ENCODE assay signal across 8 cellular contexts in the genomic region with DNA sequence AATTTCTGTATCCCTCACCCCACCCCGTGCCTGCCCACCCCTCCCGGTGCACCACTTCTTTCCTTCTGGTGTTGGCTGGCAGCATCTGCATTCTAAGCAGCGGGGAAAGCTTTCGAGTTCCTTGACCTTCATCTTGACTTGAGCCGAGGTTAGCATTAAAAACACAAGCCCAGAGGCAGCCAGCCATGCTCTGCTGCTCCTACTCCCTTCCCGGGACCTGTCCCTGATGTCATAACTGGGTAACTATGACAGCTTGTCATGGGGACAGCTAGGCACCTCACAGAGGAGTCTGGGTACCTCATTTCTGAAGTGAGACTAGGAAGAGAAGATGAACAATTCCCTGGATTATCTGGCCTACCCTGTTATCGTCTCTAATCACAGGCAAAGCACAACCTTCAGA. TPM values are rescaled to one million over a fixed set of nuclear protein-coding genes. Genes with fewer than 3 reads are reported as not detected.
A peak's percentile ranks its signal among the peaks of the same experiment; 100 is the strongest.
DNase-seq lines count a peak whose midpoint lies in the region; ATAC-seq, FAIRE-seq and TF ChIP-seq lines count a peak whose summit lies in the region.

A gene (plus strand): TSS at position 301 of the 400 bp plus-strand sequence. CDS start 28 bp downstream, at position 329.

- peak within 1 kb of the TSS; percentile 81 for H3K4me3 ChIP-seq in HUES48 (ENCODE audit: low read depth, low read length)
- peak within 1 kb of the TSS; percentile 94 for H3K4me3 ChIP-seq in iPS-18c (ENCODE audit: insufficient read depth, low read depth, low read length)

- peaks cover 10% of the 10 kb centered on the region for H3K4me1 Mint-ChIP-seq in activated naive CD8-positive, alpha-beta T cell (ENCODE audit: low read depth)
- peaks cover 7% of the 10 kb centered on the region for H3K4me1 Mint-ChIP-seq in stimulated activated effector memory CD8-positive, alpha-beta T cell treated with anti-CD3 and anti-CD28 coated beads, Interleukin-12 subunit alpha, Interleukin-12 subunit beta, amount 100 ng/mL, for 72 hours

- no peak within 1 kb of the TSS; the same call in 1 of the 2 replicates for H3K9ac ChIP-seq in HUES48 (ENCODE audit: low read depth, low read length)

- peaks cover 18% of the 10 kb centered on the region for H3K27me3 Mint-ChIP-seq in activated naive CD8-positive, alpha-beta T cell

- FAIRE-seq in GM12891 (lab: Jason Lieb, UNC): no peak

- ATAC-seq in stimulated activated effector memory CD8-positive, alpha-beta T cell treated with anti-CD3 and anti-CD28 coated beads, Interleukin-12 subunit alpha, Interleukin-12 subunit beta, amount 100 ng/mL, for 72 hours: no peak
- ATAC-seq in GM21526 (IDR thresholded peaks at IDR 0.05; ENCODE audit: low FRiP score, unreplicated experiment): no peak

- peaks cover 10% of the 10 kb centered on the region for H3K36me3 ChIP-seq in HUES48 (ENCODE audit: control insufficient read depth, insufficient read depth, low read length)

- H3K27ac Mint-ChIP-seq in activated naive CD8-positive, alpha-beta T cell: no peak within 1 kb of the TSS
- no peak within 1 kb of the TSS for H3K27ac Mint-ChIP-seq in stimulated activated effector memory CD8-positive, alpha-beta T cell treated with anti-CD3 and anti-CD28 coated beads, Interleukin-12 subunit alpha, Interleukin-12 subunit beta, amount 100 ng/mL, for 72 hours

- no peaks in the 10 kb centered on the region for H3K36me3 Mint-ChIP-seq in activated naive CD8-positive, alpha-beta T cell
- H3K36me3 Mint-ChIP-seq in stimulated activated effector memory CD8-positive, alpha-beta T cell treated with anti-CD3 and anti-CD28 coated beads, Interleukin-12 subunit alpha, Interleukin-12 subunit beta, amount 100 ng/mL, for 72 hours: peaks cover 3% of the 10 kb centered on the region

- peak within 1 kb of the TSS; percentile 81 for H3K4me3 Mint-ChIP-seq in activated naive CD8-positive, alpha-beta T cell
- H3K4me3 Mint-ChIP-seq in stimulated activated effector memory CD8-positive, alpha-beta T cell treated with anti-CD3 and anti-CD28 coated beads, Interleukin-12 subunit alpha, Interleukin-12 subunit beta, amount 100 ng/mL, for 72 hours: peak within 1 kb of the TSS; percentile 74

- no peak for DNase-seq in stimulated activated effector memory CD8-positive, alpha-beta T cell treated with anti-CD3 and anti-CD28 coated beads, Interleukin-12 subunit alpha, Interleukin-12 subunit beta, amount 100 ng/mL, for 72 hours (ENCODE audit: low spot score in 2 of 2)
- DNase-seq in HK-2 (ENCODE audit: unreplicated experiment) (no peak), GM12891 (ENCODE audit: insufficient read length, low spot score) (no peak), DMS153 treated with DMSO at 0.1 percent for 48 hours (lab: John Stamatoyannopoulos, UW; ENCODE audit: unreplicated experiment) (no peak)

- no peaks in the 10 kb centered on the region for H3K9me3 ChIP-seq in HUES48 (ENCODE audit: control insufficient read depth, insufficient read depth, low read length)
- H3K9me3 ChIP-seq in iPS-18c (ENCODE audit: control insufficient read depth, insufficient read depth, low read length): no peaks in the 10 kb centered on the region

- H3K4me1 ChIP-seq in HUES48 (ENCODE audit: control insufficient read depth, insufficient read depth, low read length): peaks cover 11% of the 10 kb centered on the region

- peaks cover 12% of the 10 kb centered on the region for H3K27me3 ChIP-seq in HUES48 (ENCODE audit: control insufficient read depth, insufficient read depth, low read length)

- H3K9me3 Mint-ChIP-seq in activated naive CD8-positive, alpha-beta T cell (ENCODE audit: low read depth): no peaks in the 10 kb centered on the region
- H3K9me3 Mint-ChIP-seq in stimulated activated effector memory CD8-positive, alpha-beta T cell treated with anti-CD3 and anti-CD28 coated beads, Interleukin-12 subunit alpha, Interleukin-12 subunit beta, amount 100 ng/mL, for 72 hours: no peaks in the 10 kb centered on the region

- peak within 1 kb of the TSS; percentile 96 for H3K27ac ChIP-seq in HUES48 (ENCODE audit: low read depth, low read length)

- no peak for TF ChIP-seq POLR2A in GM12891 (IDR thresholded peaks at IDR 0.05; ENCODE audit: low read depth, low read length)

TF ChIP-seq in GM12891, 5 proteins besides CTCF, POLR2A, EP300 and RAD21:
- TF ChIP-seq POU2F2 (IDR thresholded peaks at IDR 0.05; ENCODE audit: low read depth, low read length): no peak

RNA-seq across cellular contexts. Expression of the gene that starts here (rescaled TPM):
- polyA plus RNA-seq in GM12891 (2012; ENCODE audit: low read depth, missing spikeins): not detected
